1 cellular context compared by ENCODE assay signal in genomic region chr9:98442541-98442940, GRCh38.
TF ChIP-seq lines count a peak whose summit lies in the region.

No MANE protein-coding gene starts in this region.

TF ChIP-seq in IMR-90, 13 proteins besides CTCF, POLR2A, EP300 and RAD21 (continued from another document):
- TF ChIP-seq, protein P1, sequence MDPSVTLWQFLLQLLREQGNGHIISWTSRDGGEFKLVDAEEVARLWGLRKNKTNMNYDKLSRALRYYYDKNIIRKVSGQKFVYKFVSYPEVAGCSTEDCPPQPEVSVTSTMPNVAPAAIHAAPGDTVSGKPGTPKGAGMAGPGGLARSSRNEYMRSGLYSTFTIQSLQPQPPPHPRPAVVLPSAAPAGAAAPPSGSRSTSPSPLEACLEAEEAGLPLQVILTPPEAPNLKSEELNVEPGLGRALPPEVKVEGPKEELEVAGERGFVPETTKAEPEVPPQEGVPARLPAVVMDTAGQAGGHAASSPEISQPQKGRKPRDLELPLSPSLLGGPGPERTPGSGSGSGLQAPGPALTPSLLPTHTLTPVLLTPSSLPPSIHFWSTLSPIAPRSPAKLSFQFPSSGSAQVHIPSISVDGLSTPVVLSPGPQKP (IDR thresholded peaks at IDR 0.05; ENCODE audit: borderline replicate concordance, low read depth, low read length), result no peak
- TF ChIP-seq SMC3 (IDR thresholded peaks at IDR 0.05; ENCODE audit: low read depth, low read length), result no peak
- no peak for TF ChIP-seq RCOR1 (IDR thresholded peaks at IDR 0.05; ENCODE audit: insufficient replicate concordance, low read length)
- TF ChIP-seq MAZ (IDR thresholded peaks at IDR 0.05; ENCODE audit: borderline replicate concordance, low read depth, low read length), result no peak
- TF ChIP-seq CHD1 (IDR thresholded peaks at IDR 0.05; ENCODE audit: low read depth, low read length), result no peak
